7 cellular contexts compared by ENCODE assay signal in the genomic region with DNA sequence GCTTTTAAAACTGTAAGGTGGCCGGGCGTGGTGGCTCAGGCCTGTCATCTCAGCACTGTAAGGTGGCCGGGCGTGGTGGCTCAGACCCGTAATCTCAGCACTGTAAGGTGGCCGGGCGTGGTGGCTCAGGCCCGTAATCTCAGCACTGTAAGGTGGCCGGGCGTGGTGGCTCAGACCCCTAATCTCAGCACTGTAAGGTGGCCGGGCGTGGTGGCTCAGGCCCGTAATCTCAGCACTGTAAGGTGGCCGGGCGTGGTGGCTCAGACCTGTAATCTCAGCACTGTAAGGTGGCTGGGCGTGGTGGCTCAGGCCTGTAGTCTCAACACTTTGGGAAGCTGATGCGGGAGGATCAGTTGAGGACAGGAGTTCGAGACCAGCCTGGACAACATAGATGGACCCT. TPM values are rescaled to one million over a fixed set of nuclear protein-coding genes. Genes with fewer than 3 reads are reported as not detected.
DNase-seq lines count a peak whose midpoint lies in the region; ATAC-seq and TF ChIP-seq lines count a peak whose summit lies in the region.
"Not testable (repeated sequence)": the region's sequence is repeated elsewhere in the genome, so short reads cannot be mapped to it uniquely, and the experiment has no call there.

No MANE protein-coding gene starts in this region.

- H3K9me3 ChIP-seq in HEK293 (ENCODE audit: control insufficient read depth, insufficient read depth, low read depth, low read length); left ventricle myocardium inferior (replicated peaks); transverse colon: not testable (repeated sequence)

- 45 to 73% methylated on average over 8 to 17 of the region's 18 CpGs for WGBS in transverse colon (ENCODE audit: low coverage in 1 of 2), 2 donors

- intact Hi-C loops in activated CD8-positive, alpha-beta T cell treated with anti-CD3 and anti-CD28 coated beads for 36 hours (cut with micrococcal nuclease); MCF 10A (cut with micrococcal nuclease); left ventricle myocardium inferior (cut with micrococcal nuclease); transverse colon (cut with DNase I; ENCODE audit: low total_unique reads): not testable (repeated sequence)

- not testable (repeated sequence) for BruUV-seq in MCF 10A (replicated peaks; lab: Mats Ljungman, UMichigan)

- H3K4me1 ChIP-seq in HEK293 (ENCODE audit: control insufficient read depth, insufficient read depth, low read length): peaks cover 37% of the 10 kb centered on the region
- peaks cover 85% of the 10 kb centered on the region for H3K4me1 ChIP-seq in left ventricle myocardium inferior
- peaks cover 17 to 81% (median 56%) of the 10 kb centered on the region in 4 donors for H3K4me1 ChIP-seq in transverse colon

- DNase-seq in activated CD8-positive, alpha-beta T cell treated with anti-CD3 and anti-CD28 coated beads for 36 hours; MCF 10A (ENCODE audit: unreplicated experiment); left ventricle myocardium inferior; osteocyte (ENCODE audit: extremely low spot score, unreplicated experiment); stimulated activated effector memory CD8-positive, alpha-beta T cell treated with anti-CD3 and anti-CD28 coated beads, Interleukin-12 subunit alpha, Interleukin-12 subunit beta, amount 100 ng/mL, for 72 hours (ENCODE audit: low spot score in 2 of 2): not testable (repeated sequence)
- peak; percentile 39 for DNase-seq in transverse colon

- not testable (repeated sequence) for H3K27me3 Mint-ChIP-seq in activated CD8-positive, alpha-beta T cell treated with anti-CD3 and anti-CD28 coated beads for 36 hours; MCF 10A (ENCODE audit: insufficient read depth, unreplicated experiment); osteocyte (ENCODE audit: unreplicated experiment)

- H3K36me3 Mint-ChIP-seq in activated CD8-positive, alpha-beta T cell treated with anti-CD3 and anti-CD28 coated beads for 36 hours (ENCODE audit: low read depth); osteocyte (ENCODE audit: unreplicated experiment): not testable (repeated sequence)
- H3K36me3 Mint-ChIP-seq in MCF 10A (ENCODE audit: insufficient read depth, unreplicated experiment): peaks cover 11% of the 10 kb centered on the region
- H3K36me3 Mint-ChIP-seq in stimulated activated effector memory CD8-positive, alpha-beta T cell treated with anti-CD3 and anti-CD28 coated beads, Interleukin-12 subunit alpha, Interleukin-12 subunit beta, amount 100 ng/mL, for 72 hours: peaks cover 15% of the 10 kb centered on the region

- CTCF ChIA-PET in HEK293 (lab: Yijun Ruan, JAX) (interaction anchor here (1.1 to 3.6 kb wide), 2 partner anchors 11 to 15 kb away, joined by 3 to 15 read pairs; no protein-coding TSS in a partner anchor), MCF 10A (lab: Yijun Ruan, JAX) (interaction anchor here (0.6 to 2.8 kb wide), 3 partner anchors 12 to 255 kb away, joined by 3 to 15 read pairs (median 5); no protein-coding TSS in a partner anchor)
- CTCF ChIA-PET in activated CD8-positive, alpha-beta T cell treated with anti-CD3 and anti-CD28 coated beads for 36 hours (lab: Charles Lee): interaction anchor here (0.5 to 1.3 kb wide), 3 partner anchors 15 to 645 kb away, joined by 3 to 4 read pairs (median 3); partner anchors contain the start of gene FOXK2

- POLR2A ChIA-PET in HEK293 (lab: Yijun Ruan, JAX): interaction anchor here (1.0 kb wide), 1 partner anchor 81 kb away, joined by 4 read pairs; no protein-coding TSS in a partner anchor
- POLR2A ChIA-PET in activated CD8-positive, alpha-beta T cell treated with anti-CD3 and anti-CD28 coated beads for 36 hours (lab: Charles Lee): not testable (repeated sequence)
- POLR2A ChIA-PET in MCF 10A (lab: Yijun Ruan, JAX): interaction anchor here (0.7 to 5.9 kb wide), 2 partner anchors 24 to 45 kb away, joined by 3 to 34 read pairs; no protein-coding TSS in a partner anchor

- H3K27ac Mint-ChIP-seq in activated CD8-positive, alpha-beta T cell treated with anti-CD3 and anti-CD28 coated beads for 36 hours: peak overlapping the region; percentile 51
- H3K27ac Mint-ChIP-seq in MCF 10A (ENCODE audit: low read depth, unreplicated experiment): peak overlapping the region; percentile 97
- H3K27ac Mint-ChIP-seq in osteocyte (ENCODE audit: unreplicated experiment): peak overlapping the region; percentile 99
- peak overlapping the region; percentile 77 for H3K27ac Mint-ChIP-seq in stimulated activated effector memory CD8-positive, alpha-beta T cell treated with anti-CD3 and anti-CD28 coated beads, Interleukin-12 subunit alpha, Interleukin-12 subunit beta, amount 100 ng/mL, for 72 hours

- H3K27ac ChIP-seq in HEK293 (ENCODE audit: extremely low read depth, low read depth, low read length): 0 out of 2 replicates have a peak overlapping the region, but pooled peaks have one; percentile 12
- peak overlapping the region; percentile 14 for H3K27ac ChIP-seq in left ventricle myocardium inferior (replicated peaks)
- H3K27ac ChIP-seq in transverse colon: peak overlapping the region; percentile 87 to 92 (median 90)

- H3K27me3 ChIP-seq in left ventricle myocardium inferior (ENCODE audit: low read depth); transverse colon: not testable (repeated sequence)

- in situ Hi-C loops in transverse colon (cut with MboI; ENCODE audit: low pct_ligation_motif_present in 1 of 4, low pct_unique_long_range_greater_than_20kb in 1 of 4, low sequenced_read_pairs in 3 of 4): not testable (repeated sequence)

- H3K36me3 ChIP-seq in HEK293 (ENCODE audit: control insufficient read depth in 2 of 2, insufficient read depth in 1 of 2, low read length in 2 of 2); left ventricle myocardium inferior; transverse colon: not testable (repeated sequence)

- ATAC-seq in activated CD8-positive, alpha-beta T cell treated with anti-CD3 and anti-CD28 coated beads for 36 hours; stimulated activated effector memory CD8-positive, alpha-beta T cell treated with anti-CD3 and anti-CD28 coated beads, Interleukin-12 subunit alpha, Interleukin-12 subunit beta, amount 100 ng/mL, for 72 hours: not testable (repeated sequence)

- H3K4me1 Mint-ChIP-seq in activated CD8-positive, alpha-beta T cell treated with anti-CD3 and anti-CD28 coated beads for 36 hours (ENCODE audit: low read depth): peaks cover 50% of the 10 kb centered on the region
- H3K4me1 Mint-ChIP-seq in MCF 10A (ENCODE audit: insufficient read depth, unreplicated experiment) (peaks cover 45% of the 10 kb centered on the region), osteocyte (ENCODE audit: unreplicated experiment) (peaks cover 67% of the 10 kb centered on the region)
- H3K4me1 Mint-ChIP-seq in stimulated activated effector memory CD8-positive, alpha-beta T cell treated with anti-CD3 and anti-CD28 coated beads, Interleukin-12 subunit alpha, Interleukin-12 subunit beta, amount 100 ng/mL, for 72 hours: peaks cover 59% of the 10 kb centered on the region

- not testable (repeated sequence) for H3K9me3 Mint-ChIP-seq in activated CD8-positive, alpha-beta T cell treated with anti-CD3 and anti-CD28 coated beads for 36 hours; MCF 10A (ENCODE audit: unreplicated experiment); osteocyte (ENCODE audit: unreplicated experiment); stimulated activated effector memory CD8-positive, alpha-beta T cell treated with anti-CD3 and anti-CD28 coated beads, Interleukin-12 subunit alpha, Interleukin-12 subunit beta, amount 100 ng/mL, for 72 hours

- not testable (repeated sequence) for H3K4me3 Mint-ChIP-seq in activated CD8-positive, alpha-beta T cell treated with anti-CD3 and anti-CD28 coated beads for 36 hours; MCF 10A (ENCODE audit: unreplicated experiment); osteocyte (ENCODE audit: unreplicated experiment); stimulated activated effector memory CD8-positive, alpha-beta T cell treated with anti-CD3 and anti-CD28 coated beads, Interleukin-12 subunit alpha, Interleukin-12 subunit beta, amount 100 ng/mL, for 72 hours

- not testable (repeated sequence) for H3K4me3 ChIP-seq in HEK293 (ENCODE audit: low read depth, low read length); left ventricle myocardium inferior; transverse colon

- TF ChIP-seq EP300 in transverse colon (IDR thresholded peaks at IDR 0.05; ENCODE audit: low read depth): not testable (repeated sequence)

- TF ChIP-seq CTCF in HEK293 (tag by site-specific recombination; IDR thresholded peaks at IDR 0.05); activated CD8-positive, alpha-beta T cell treated with anti-CD3 and anti-CD28 coated beads for 36 hours (IDR thresholded peaks at IDR 0.05); MCF 10A (IDR thresholded peaks at IDR 0.05; ENCODE audit: unreplicated experiment); left ventricle myocardium inferior (IDR thresholded peaks at IDR 0.05; ENCODE audit: borderline replicate concordance); osteocyte (IDR thresholded peaks at IDR 0.05); transverse colon (IDR thresholded peaks at IDR 0.05): not testable (repeated sequence)

- TF ChIP-seq POLR2A in transverse colon (IDR thresholded peaks at IDR 0.05): not testable (repeated sequence)

TF ChIP-seq in HEK293, 187 proteins besides CTCF, POLR2A, EP300 and RAD21:
- peak; percentile 89 for TF ChIP-seq KLF1 (tag by site-specific recombination; IDR thresholded peaks at IDR 0.05)
- 0 out of 2 replicates have a peak, but pooled peaks have one; percentile 28 for TF ChIP-seq KLF7 (tag by site-specific recombination; IDR thresholded peaks at IDR 0.05; ENCODE audit: borderline replicate concordance)

RNA-seq across cellular contexts. Expression of gene FOXK2, which starts 19.5 kb away (rescaled TPM):
- total RNA-seq in activated CD8-positive, alpha-beta T cell treated with anti-CD3 and anti-CD28 coated beads for 36 hours: 10 to 100 TPM; 55.6 to 59.5 TPM
- total RNA-seq in MCF 10A (2022) (85.9 and 104 TPM in 2 replicates), left ventricle myocardium inferior (41.6 TPM), osteocyte (59.9 and 65.1 TPM in 2 replicates), transverse colon (100 to 1,000 TPM in 2 of 4 donors, 10 to 100 TPM in 2; 41.2 to 216 (median 106) TPM)

Comparison
In these comparisons a context has a peak if more than half of its experiments do, and no peak if none do; other contexts are left out.
1. H3K27ac ChIP-seq: peak in every context shown above with its lines; median percentile 90 in transverse colon; 14 in left ventricle myocardium inferior; 12 in HEK293.